In genomic region chr10:68075550-68076004, GRCh38 we compare ENCODE assay signal across 1 cellular context.
TF ChIP-seq lines count a peak whose summit lies in the region.

No MANE protein-coding gene starts in this region.

TF ChIP-seq in SK-N-SH, 30 proteins besides CTCF, POLR2A, EP300 and RAD21 (continued from another document):
- TF ChIP-seq TCF12 (IDR thresholded peaks at IDR 0.05), result no peak
- TF ChIP-seq REST (IDR thresholded peaks at IDR 0.05; ENCODE audit: low read depth, low read length), result no peak
- TF ChIP-seq MXI1 (IDR thresholded peaks at IDR 0.05; ENCODE audit: low read depth, low read length), result no peak
- TF ChIP-seq RFX5 (IDR thresholded peaks at IDR 0.05; ENCODE audit: low read length), result no peak
- TF ChIP-seq TAF1 (IDR thresholded peaks at IDR 0.05; ENCODE audit: borderline replicate concordance, low read depth, low read length), result no peak
- TF ChIP-seq GATA2 (CRISPR knock-in tag; IDR thresholded peaks at IDR 0.05), result no peak
- no peak for TF ChIP-seq MEF2A (IDR thresholded peaks at IDR 0.05; ENCODE audit: borderline replicate concordance, low read depth)
